In the genomic region with DNA sequence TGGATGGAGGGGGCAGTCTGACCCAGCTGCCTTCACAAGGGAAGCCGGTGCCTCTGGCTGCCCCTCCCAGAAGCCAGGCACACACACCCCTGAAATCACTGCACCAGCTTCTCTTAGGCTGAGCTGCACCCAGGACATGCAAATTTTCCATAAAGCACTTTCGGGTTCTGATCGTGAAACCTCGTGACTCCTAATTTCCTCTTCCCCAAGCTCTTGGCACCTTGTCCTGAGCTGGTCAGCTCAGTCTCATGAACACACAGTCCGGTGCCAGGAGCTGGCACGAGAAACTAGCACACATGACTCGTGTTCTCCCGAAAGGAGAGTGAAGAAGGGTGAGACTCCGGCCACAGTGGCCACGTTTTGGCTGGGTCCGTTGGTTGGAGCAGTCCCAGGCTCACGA, we compare ENCODE assay signal across 10 cellular contexts. TPM values are rescaled to one million over a fixed set of nuclear protein-coding genes. Genes with fewer than 3 reads are reported as not detected.
DNase-seq lines count a peak whose midpoint lies in the region; ATAC-seq, FAIRE-seq and TF ChIP-seq lines count a peak whose summit lies in the region.
"Had no signal": no experiment of that assay in that cellular context is flagged by ENCODE, and none has a peak within 500 bp of the region (broad histone marks: within the 10 kb centered on the region; RNA-seq: fewer than 3 reads in every experiment).

No MANE protein-coding gene starts in this region.

- POLR2A ChIA-PET in K562 (lab: Yijun Ruan, JAX): no interaction called here

- FAIRE-seq in K562 (lab: Jason Lieb, UNC) (no peak), kidney (lab: Jason Lieb, UNC) (no peak)

- H3K4me3 Mint-ChIP-seq in stimulated activated memory B cell treated with anti-CD40 and anti-IgM and Interleukin-4, amounts not matched to agents 10 μg/mL and 1 μg/mL and 100 μg/mL, for 72 hours: no peak overlapping the region
- H3K4me3 Mint-ChIP-seq in endodermal cell: no peak overlapping the region

- H3K4me1 Mint-ChIP-seq in stimulated activated memory B cell treated with anti-CD40 and anti-IgM and Interleukin-4, amounts not matched to agents 10 μg/mL and 1 μg/mL and 100 μg/mL, for 72 hours: peaks cover 52% of the 10 kb centered on the region
- no peaks in the 10 kb centered on the region for H3K4me1 Mint-ChIP-seq in endodermal cell

- BruUV-seq in K562 (replicated peaks; lab: Mats Ljungman, UMichigan): no TSS peak

- H3K79me2 ChIP-seq in K562 (ENCODE audit: control insufficient read depth, insufficient read depth, low read length): no peaks in the 10 kb centered on the region

- H3K4me3 ChIP-seq in K562 (no peak overlapping the region), kidney (ENCODE audit: low read length in 2 of 2) (no peak overlapping the region), endodermal cell (ENCODE audit: low read length) (no peak overlapping the region)

- H3K9ac ChIP-seq in K562 (ENCODE audit: insufficient read depth in 1 of 2, low read depth in 2 of 2, low read length in 2 of 2): no peak overlapping the region
- no peak overlapping the region for H3K9ac ChIP-seq in kidney (ENCODE audit: low read length in 2 of 2)
- H3K9ac ChIP-seq in endodermal cell (ENCODE audit: extremely low read depth, low read length, poor library complexity, severe bottlenecking): no peak overlapping the region

- H3K36me3 ChIP-seq in K562 (ENCODE audit: control insufficient read depth, insufficient read depth, low read length): no peaks in the 10 kb centered on the region
- no peaks in the 10 kb centered on the region for H3K36me3 ChIP-seq in kidney (ENCODE audit: control insufficient read depth in 1 of 2, insufficient read depth in 2 of 2, low read length in 2 of 2)
- H3K36me3 ChIP-seq in endodermal cell (ENCODE audit: control insufficient read depth, insufficient read depth, low read length): no peaks in the 10 kb centered on the region

- H4K20me1 ChIP-seq in K562 (replicated peaks; ENCODE audit: control insufficient read depth, insufficient read depth, low read length): 0 out of 2 replicates have a peak, but pooled peaks cover 4% of the 10 kb centered on the region

- TF ChIP-seq EP300 in K562 (IDR thresholded peaks at IDR 0.05; ENCODE audit: low read length): no peak

- DNase-seq in GM04504 (ENCODE audit: low read depth) (peak; percentile 40), K562 (ENCODE audit: extremely low read depth in 1 of 4, low spot score in 3 of 4) (no peak), kidney (peak; percentile 90), middle frontal gyrus (ENCODE audit: extremely low spot score, low spot score) (no peak), endodermal cell (no peak)
- DNase-seq in activated CD8-positive, alpha-beta memory T cell treated with anti-CD3 and anti-CD28 coated beads, Interleukin-2, amount 50 U/mL, for 48 hours: no peak
- DNase-seq: DMS153 had no signal

- H3K27ac ChIP-seq in K562 (ENCODE audit: extremely low read depth, low read depth, low read length) (no peak overlapping the region), kidney (ENCODE audit: low read depth in 2 of 2, low read length in 2 of 2) (no peak overlapping the region), endodermal cell (ENCODE audit: low read depth, low read length) (no peak overlapping the region)

- TF ChIP-seq CTCF in K562 (IDR thresholded peaks at IDR 0.05 in 2 of 3, conservative IDR thresholded peaks at IDR 0.05 in 1 of 3; ENCODE audit: insufficient read depth in 2 of 3, low read depth in 1 of 3, low read length in 3 of 3): no peak
- no peak for TF ChIP-seq CTCF in kidney (IDR thresholded peaks at IDR 0.05; ENCODE audit: borderline replicate concordance, extremely low read depth, insufficient read depth)
- TF ChIP-seq CTCF in endodermal cell (conservative IDR thresholded peaks at IDR 0.05): no peak

- 0% methylated on average over 9 of the region's 12 CpGs for WGBS in K562 (ENCODE audit: insufficient coverage, low coverage, missing lambda C conversion rate)
- 89 to 90% methylated on average over 11 to 12 of the region's 12 CpGs for WGBS in endodermal cell (ENCODE audit: insufficient coverage in 1 of 2, insufficient read length in 1 of 2), 2 experiments

- in situ Hi-C loops in K562 (cut with MboI): no loop called here

- no peak for TF ChIP-seq RAD21 in K562 (CRISPR knock-in tag; conservative IDR thresholded peaks at IDR 0.05 in 1 of 2, IDR thresholded peaks at IDR 0.05 in 1 of 2)

- no peaks in the 10 kb centered on the region for H3K9me1 ChIP-seq in K562 (ENCODE audit: control insufficient read depth, insufficient read depth, low read length)

- H3K36me3 Mint-ChIP-seq in stimulated activated memory B cell treated with anti-CD40 and anti-IgM and Interleukin-4, amounts not matched to agents 10 μg/mL and 1 μg/mL and 100 μg/mL, for 72 hours: no peaks in the 10 kb centered on the region
- no peaks in the 10 kb centered on the region for H3K36me3 Mint-ChIP-seq in endodermal cell (ENCODE audit: low read depth)

- H3K9me3 ChIP-seq in K562 (replicated peaks; ENCODE audit: control insufficient read depth, insufficient read depth, low read depth, low read length) (no peaks in the 10 kb centered on the region), kidney (ENCODE audit: control insufficient read depth in 1 of 2, low read length in 2 of 2) (no peaks in the 10 kb centered on the region), endodermal cell (ENCODE audit: control insufficient read depth, low read length) (no peaks in the 10 kb centered on the region)

- H3K27me3 ChIP-seq in K562 (ENCODE audit: control insufficient read depth in 2 of 2, insufficient read depth in 2 of 2, low read length in 2 of 2): peaks cover 9 to 59% of the 10 kb centered on the region in 2 experiments
- H3K27me3 ChIP-seq in endodermal cell (ENCODE audit: control insufficient read depth, insufficient read depth, low read length, poor library complexity, severe bottlenecking): no peaks in the 10 kb centered on the region

- no peaks in the 10 kb centered on the region for H3K9me3 Mint-ChIP-seq in stimulated activated memory B cell treated with anti-CD40 and anti-IgM and Interleukin-4, amounts not matched to agents 10 μg/mL and 1 μg/mL and 100 μg/mL, for 72 hours
- no peaks in the 10 kb centered on the region for H3K9me3 Mint-ChIP-seq in endodermal cell

- no peak overlapping the region for H3K4me2 ChIP-seq in K562 (ENCODE audit: insufficient read depth, low read length)

- H2AFZ ChIP-seq in K562 (ENCODE audit: low read depth, low read length): no peak overlapping the region

- intact Hi-C loops in K562 (cut with micrococcal nuclease) (no loop called here), kidney (cut with DNase I) (no loop called here)

- no peak overlapping the region for H3K27ac Mint-ChIP-seq in stimulated activated memory B cell treated with anti-CD40 and anti-IgM and Interleukin-4, amounts not matched to agents 10 μg/mL and 1 μg/mL and 100 μg/mL, for 72 hours
- no peak overlapping the region for H3K27ac Mint-ChIP-seq in endodermal cell

- ATAC-seq in K562 (no peak), HG03439 (IDR thresholded peaks at IDR 0.05; ENCODE audit: unreplicated experiment) (no peak)
- ATAC-seq in stimulated activated memory B cell treated with anti-CD40 and anti-IgM and Interleukin-4, amounts not matched to agents 10 μg/mL and 1 μg/mL and 100 μg/mL, for 72 hours: peak; percentile 37
- ATAC-seq: Panc1 had no signal

- no peak for TF ChIP-seq POLR2A in K562 (conservative IDR thresholded peaks at IDR 0.05)

- peaks cover 0 to 10% of the 10 kb centered on the region in 2 experiments; a peak in 2 of 5 replicates for H3K4me1 ChIP-seq in K562 (replicated peaks in 1 of 2; ENCODE audit: control insufficient read depth in 2 of 2, insufficient read depth in 2 of 2, low read length in 2 of 2)
- H3K4me1 ChIP-seq in kidney (ENCODE audit: control insufficient read depth in 1 of 2, insufficient read depth in 1 of 2, low read depth in 1 of 2, low read length in 2 of 2): peaks cover 0 to 2% of the 10 kb centered on the region in 2 donors
- no peaks in the 10 kb centered on the region for H3K4me1 ChIP-seq in endodermal cell (ENCODE audit: control insufficient read depth, insufficient read depth, low read length)

- no peaks in the 10 kb centered on the region for H3K27me3 Mint-ChIP-seq in stimulated activated memory B cell treated with anti-CD40 and anti-IgM and Interleukin-4, amounts not matched to agents 10 μg/mL and 1 μg/mL and 100 μg/mL, for 72 hours
- peaks cover 8% of the 10 kb centered on the region for H3K27me3 Mint-ChIP-seq in endodermal cell (ENCODE audit: insufficient read depth)

- CTCF ChIA-PET in K562 (lab: Yijun Ruan, JAX; ENCODE audit: low intra/inter-chr PET ratio): no interaction called here

RNA-seq across cellular contexts. Expression of gene ABR, which starts 9.0 kb away (rescaled TPM):
- total RNA-seq in K562 (2011; cell fraction: chromatin; rRNA removed; ENCODE audit: low replicate concordance): 2.1 and 13.3 TPM in 2 replicates
- 1.7 and 2.3 TPM in 2 replicates for total RNA-seq in K562 (2011; cell fraction: nucleolus; rRNA removed)
- 1.9 and 3.4 TPM in 2 replicates for total RNA-seq in K562 (2011; cell fraction: nucleoplasm; rRNA removed)
- 0.24 and 0.32 TPM in 2 replicates for total RNA-seq in K562 (2014; rRNA removed)
- 0.69 and 0.77 TPM in 2 replicates for total RNA-seq in K562 (2014; rRNA removed; fragmentation: Illumina TruSeq; extraction: Trizol)
- 0.19 and 0.29 TPM in 2 replicates for total RNA-seq in K562 (2015; rRNA removed; fragmentation: Illumina TruSeq; extraction: Trizol)
- 1.6 and 1.8 TPM in 2 replicates for total RNA-seq in K562 (2021)
- polyA plus RNA-seq in K562 (2011; rRNA removed): 0.68 and 0.69 TPM in 2 replicates
- 1.7 TPM in 2 replicates for polyA plus RNA-seq in K562 (2011; cell fraction: cytosol; rRNA removed)
- polyA plus RNA-seq in K562 (2011; cell fraction: nucleus; rRNA removed): 2.2 and 2.4 TPM in 2 replicates
- polyA plus RNA-seq in K562 (2012): 0.77 and 2.6 TPM in 2 replicates
- 0.43 and 0.71 TPM in 2 replicates for polyA plus RNA-seq in K562 (2014; fragmentation: Illumina TruSeq; extraction: Trizol)
- polyA plus RNA-seq in K562 (2014; fragmentation: Nextera tagmentation; extraction: Ambion mirVana): under 1 TPM in 1 of 2 experiments, not detected in 1; 0.11 TPM
- polyA plus RNA-seq in K562 (2014; rRNA removed): 0.07 and 0.74 TPM in 2 replicates
- polyA minus RNA-seq in K562 (2011; rRNA and poly(A)+ RNA removed): 0.66 and 1.0 TPM in 2 replicates
- polyA minus RNA-seq in K562 (2011; cell fraction: cytosol; rRNA and poly(A)+ RNA removed): 1.5 and 5.5 TPM in 2 replicates
- polyA minus RNA-seq in K562 (2011; cell fraction: nucleus; rRNA and poly(A)+ RNA removed): 1.2 and 3.4 TPM in 2 replicates
- total RNA-seq in kidney: 116 TPM
- 18.7 TPM for polyA plus RNA-seq in kidney (ENCODE audit: insufficient read depth, low read depth, low replicate concordance)
- 10 to 100 TPM; 51.1 to 58.7 TPM for total RNA-seq in endodermal cell
- 52.8 TPM for polyA plus RNA-seq in endodermal cell (2013, experiment 1 of 2)
- polyA plus RNA-seq in endodermal cell (2013, experiment 2 of 2): 56.2 TPM

Comparison
In these comparisons a context has a peak if more than half of its experiments do, and no peak if none do; other contexts are left out.
1. DNase-seq: peak in GM04504 (single experiment) and kidney (single experiment); none in K562 (0 of 4), middle frontal gyrus (single experiment), activated CD8-positive, alpha-beta memory T cell treated with anti-CD3 and anti-CD28 coated beads, Interleukin-2, amount 50 U/mL, for 48 hours (single experiment) and endodermal cell (single experiment).